In the genomic region with DNA sequence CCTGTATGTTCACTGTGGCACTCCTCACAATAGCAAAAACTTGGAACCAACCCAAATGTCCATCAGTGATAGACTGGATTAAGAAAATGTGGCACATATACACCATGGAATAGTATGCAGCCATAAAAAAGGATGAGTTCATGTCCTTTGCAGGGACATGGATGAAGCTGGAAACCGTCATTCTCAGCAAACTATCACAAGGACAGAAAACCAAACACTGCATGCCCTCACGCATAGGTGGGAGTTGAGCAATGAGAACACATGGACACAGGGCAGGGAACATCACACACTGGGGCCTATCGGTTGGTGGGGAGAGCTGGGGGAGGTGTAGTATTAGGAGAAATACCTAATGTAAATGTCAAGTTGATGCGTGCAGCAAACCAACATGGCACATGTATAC, we compare ENCODE assay signal across 1 cellular context.
TF ChIP-seq lines count a peak whose summit lies in the region.

No MANE protein-coding gene starts in this region.

TF ChIP-seq in HEK293, 187 proteins besides CTCF, POLR2A, EP300 and RAD21 (continued from another document):
- TF ChIP-seq, protein P1, sequence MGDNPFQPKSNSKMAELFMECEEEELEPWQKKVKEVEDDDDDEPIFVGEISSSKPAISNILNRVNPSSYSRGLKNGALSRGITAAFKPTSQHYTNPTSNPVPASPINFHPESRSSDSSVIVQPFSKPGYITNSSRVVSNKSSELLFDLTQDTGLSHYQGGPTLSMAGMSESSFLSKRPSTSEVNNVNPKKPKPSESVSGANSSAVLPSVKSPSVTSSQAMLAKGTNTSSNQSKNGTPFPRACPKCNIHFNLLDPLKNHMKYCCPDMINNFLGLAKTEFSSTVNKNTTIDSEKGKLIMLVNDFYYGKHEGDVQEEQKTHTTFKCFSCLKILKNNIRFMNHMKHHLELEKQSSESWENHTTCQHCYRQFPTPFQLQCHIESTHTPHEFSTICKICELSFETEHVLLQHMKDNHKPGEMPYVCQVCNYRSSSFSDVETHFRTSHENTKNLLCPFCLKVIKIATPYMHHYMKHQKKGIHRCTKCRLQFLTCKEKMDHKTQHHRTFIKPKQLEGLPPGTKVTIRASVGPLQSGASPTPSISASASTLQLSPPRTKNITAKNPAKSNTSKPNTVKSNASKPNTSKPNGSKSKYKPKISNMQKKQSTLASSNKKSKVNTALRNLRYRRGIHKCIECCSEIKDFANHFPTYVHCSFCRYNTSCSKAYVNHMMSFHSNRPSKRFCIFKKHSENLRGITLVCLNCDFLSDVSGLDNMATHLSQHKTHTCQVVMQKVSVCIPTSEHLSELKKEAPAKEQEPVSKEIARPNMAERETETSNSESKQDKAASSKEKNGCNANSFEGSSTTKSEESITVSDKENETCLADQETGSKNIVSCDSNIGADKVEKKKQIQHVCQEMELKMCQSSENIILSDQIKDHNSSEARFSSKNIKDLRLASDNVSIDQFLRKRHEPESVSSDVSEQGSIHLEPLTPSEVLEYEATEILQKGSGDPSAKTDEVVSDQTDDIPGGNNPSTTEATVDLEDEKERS (tag by site-specific recombination; IDR thresholded peaks at IDR 0.05) = peak; percentile 80
- TF ChIP-seq, protein P2, sequence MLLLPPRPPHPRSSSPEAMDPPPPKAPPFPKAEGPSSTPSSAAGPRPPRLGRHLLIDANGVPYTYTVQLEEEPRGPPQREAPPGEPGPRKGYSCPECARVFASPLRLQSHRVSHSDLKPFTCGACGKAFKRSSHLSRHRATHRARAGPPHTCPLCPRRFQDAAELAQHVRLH (tag by site-specific recombination; IDR thresholded peaks at IDR 0.05) = peak; percentile 71
